Comparison of ENCODE assay signal across 8 cellular contexts in the genomic region with DNA sequence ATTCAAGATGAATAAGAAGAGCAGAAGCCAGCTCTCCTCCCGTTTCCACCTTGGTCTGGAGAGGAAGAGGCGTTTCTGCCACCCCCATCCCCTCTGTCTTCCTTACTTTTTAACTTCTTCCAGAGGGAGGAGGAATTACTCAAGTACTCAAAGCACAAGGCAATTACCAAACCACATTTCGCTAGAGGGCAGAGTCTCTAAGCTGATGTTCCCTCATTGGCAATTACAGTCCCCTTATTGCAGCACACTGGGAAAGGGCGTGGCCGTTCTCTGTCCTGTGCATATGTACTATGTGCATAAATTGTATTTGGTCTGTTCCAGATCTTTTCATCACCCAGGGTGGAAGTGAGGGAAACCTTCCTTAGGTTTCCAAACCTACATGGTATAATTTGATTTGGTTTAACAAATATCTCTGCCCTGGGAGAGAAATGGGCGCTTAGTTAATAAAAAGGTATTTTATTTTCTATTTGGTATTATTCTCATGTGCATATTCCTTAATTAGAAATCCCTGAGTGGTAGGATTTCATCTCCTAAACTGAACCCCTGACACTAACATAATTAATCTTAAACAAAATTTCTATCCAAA. TPM values are rescaled to one million over a fixed set of nuclear protein-coding genes. Genes with fewer than 3 reads are reported as not detected.
DNase-seq lines count a peak whose midpoint lies in the region; TF ChIP-seq lines count a peak whose summit lies in the region.

No MANE protein-coding gene starts in this region.

- no peaks in the 10 kb centered on the region for H3K9me2 ChIP-seq in OCI-LY7 (ENCODE audit: insufficient read depth, low read length)

- no peak overlapping the region for H3K27ac ChIP-seq in OCI-LY7 (ENCODE audit: low read depth, low read length, poor library complexity, severe bottlenecking)
- H3K27ac ChIP-seq in coronary artery = no peak overlapping the region
- no peak overlapping the region for H3K27ac ChIP-seq in CD4-positive, alpha-beta memory T cell (ENCODE audit: low read depth, low read length)

- POLR2A ChIA-PET in OCI-LY7 (lab: Charles Lee) = no interaction called here
- POLR2A ChIA-PET in CD4-positive, alpha-beta memory T cell (lab: Charles Lee; ENCODE audit: partially characterized antibody) = no interaction called here

- no peaks in the 10 kb centered on the region for H3K9me3 ChIP-seq in OCI-LY7 (ENCODE audit: low read length)
- H3K9me3 ChIP-seq in CD4-positive, alpha-beta memory T cell (ENCODE audit: control insufficient read depth in 1 of 2, low read length in 2 of 2) = no peaks in the 10 kb centered on the region

- no peaks in the 10 kb centered on the region for H3K4me1 ChIP-seq in OCI-LY7 (ENCODE audit: insufficient read depth, low read length, poor library complexity, severe bottlenecking)
- H3K4me1 ChIP-seq in CD4-positive, alpha-beta memory T cell (ENCODE audit: insufficient read depth, low read length) = no peaks in the 10 kb centered on the region

- no peak overlapping the region for H3K4me2 ChIP-seq in OCI-LY7 (ENCODE audit: low read length)

- peaks cover 18 to 21% of the 10 kb centered on the region in 2 donors for H3K27me3 Mint-ChIP-seq in CD4-positive, alpha-beta memory T cell

- CTCF ChIA-PET in OCI-LY7 (lab: Charles Lee; ENCODE audit: unreplicated experiment) = no interaction called here
- CTCF ChIA-PET in CD4-positive, alpha-beta memory T cell (lab: Charles Lee; ENCODE audit: partially characterized antibody) = no interaction called here

- no peak overlapping the region for H3K4me3 Mint-ChIP-seq in CD4-positive, alpha-beta memory T cell

- H4K20me1 ChIP-seq in OCI-LY7 (ENCODE audit: insufficient read depth, low read length) = no peaks in the 10 kb centered on the region

- H3K4me3 ChIP-seq in H7 (ENCODE audit: insufficient read depth, low read depth, low read length) (no peak overlapping the region), OCI-LY7 (ENCODE audit: low read depth, low read length, poor library complexity, severe bottlenecking) (no peak overlapping the region), epithelial cell of esophagus (ENCODE audit: low read length) (no peak overlapping the region), coronary artery (no peak overlapping the region)
- H3K4me3 ChIP-seq in CD4-positive, alpha-beta memory T cell (ENCODE audit: low read length in 2 of 2) = no peak overlapping the region

- BruUV-seq in OCI-LY7 (replicated peaks; lab: Mats Ljungman, UMichigan) = no TSS peak

- no peak overlapping the region for H2AFZ ChIP-seq in OCI-LY7 (ENCODE audit: low read length)

- no peaks in the 10 kb centered on the region for H3K9me3 Mint-ChIP-seq in CD4-positive, alpha-beta memory T cell

- H3K79me2 ChIP-seq in OCI-LY7 (ENCODE audit: insufficient read depth, low read depth, low read length) = no peaks in the 10 kb centered on the region

- no peaks in the 10 kb centered on the region for H3K27me3 ChIP-seq in H7 (ENCODE audit: control insufficient read depth, insufficient read depth, low read length)
- no peaks in the 10 kb centered on the region for H3K27me3 ChIP-seq in CD4-positive, alpha-beta memory T cell (ENCODE audit: insufficient read depth, low read length)

- TF ChIP-seq CTCF in OCI-LY7 (conservative IDR thresholded peaks at IDR 0.05; ENCODE audit: low read length) (peak; percentile 53), epithelial cell of esophagus (IDR thresholded peaks at IDR 0.05; ENCODE audit: insufficient read depth, low read depth, low read length, missing control alignments) (peak; percentile 73), coronary artery (IDR thresholded peaks at IDR 0.05) (no peak)

- H3K36me3 Mint-ChIP-seq in CD4-positive, alpha-beta memory T cell = no peaks in the 10 kb centered on the region

- intact Hi-C loops in OCI-LY7 (cut with micrococcal nuclease; ENCODE audit: unreplicated experiment) = no loop called here
- intact Hi-C loops in CD4-positive, alpha-beta memory T cell (cut with micrococcal nuclease) = no loop called here

- no peaks in the 10 kb centered on the region for H3K36me3 ChIP-seq in H7 (replicated peaks; ENCODE audit: control insufficient read depth, insufficient read depth, low read length)
- H3K36me3 ChIP-seq in OCI-LY7 (ENCODE audit: insufficient read depth, low read length) = no peaks in the 10 kb centered on the region
- H3K36me3 ChIP-seq in CD4-positive, alpha-beta memory T cell (ENCODE audit: insufficient read depth, low read length) = no peaks in the 10 kb centered on the region

- DNase-seq in 8988T (peak; percentile 29), H7 (peak; percentile 54), OCI-LY7 (ENCODE audit: low spot score) (peak; percentile 29), epithelial cell of esophagus (ENCODE audit: low read depth) (peak; percentile 92), mucosa of gallbladder (ENCODE audit: low spot score) (peak; percentile 27), NCI-H345 (lab: John Stamatoyannopoulos, UW) (no peak), coronary artery (ENCODE audit: low spot score) (no peak)
- no peak for DNase-seq in CD4-positive, alpha-beta memory T cell

- no peak overlapping the region for H3K27ac Mint-ChIP-seq in CD4-positive, alpha-beta memory T cell

- H3K4me1 Mint-ChIP-seq in CD4-positive, alpha-beta memory T cell = no peaks in the 10 kb centered on the region

RNA-seq across cellular contexts. Expression of a gene that starts 29.8 kb away (rescaled TPM):
- total RNA-seq in H7 (2014; rRNA removed; shearing (Covaris generic)) = not detected in 2 replicates
- not detected in 2 replicates for total RNA-seq in OCI-LY7 (2014; rRNA removed; shearing (Covaris generic))
- not detected in 2 replicates for total RNA-seq in OCI-LY7 (2022)
- 265 TPM for total RNA-seq in mucosa of gallbladder
- total RNA-seq in CD4-positive, alpha-beta memory T cell = not detected
- not detected for polyA plus RNA-seq in CD4-positive, alpha-beta memory T cell

Comparison
In these comparisons a context has a peak if more than half of its experiments do, and no peak if none do; other contexts are left out.
1. DNase-seq: peak in 8988T (single experiment), H7 (single experiment), OCI-LY7 (single experiment), epithelial cell of esophagus (single experiment) and mucosa of gallbladder (single experiment); none in NCI-H345 (single experiment), coronary artery (single experiment) and CD4-positive, alpha-beta memory T cell (0 of 5).
2. RNA of a gene that starts 29.8 kb away (total RNA-seq): 265 TPM in mucosa of gallbladder (single experiment); not detected in OCI-LY7, not detected in H7 and not detected in CD4-positive, alpha-beta memory T cell; every median in the first group is over 100 times any median in the second.